10 cellular contexts compared by ENCODE assay signal in the genomic region with DNA sequence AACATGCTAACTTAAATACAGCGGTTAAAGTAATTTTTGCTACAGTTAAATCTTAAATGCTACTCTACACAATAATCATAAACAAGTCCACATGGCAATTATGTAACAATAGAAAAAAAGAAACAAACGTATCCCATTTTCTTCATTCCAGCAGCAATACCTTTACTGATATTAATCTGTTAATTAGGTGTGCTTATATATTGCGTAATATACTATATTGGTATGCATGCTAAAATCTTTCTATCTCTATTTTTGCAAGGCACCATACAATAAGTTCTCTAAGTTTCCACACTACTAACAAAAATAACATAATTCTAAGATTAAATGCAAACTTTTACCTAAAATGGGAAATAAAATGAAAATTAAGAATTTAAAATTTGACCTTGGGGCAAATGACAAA.
"Had no signal": no experiment of that assay in that cellular context is flagged by ENCODE, and none has a peak within 500 bp of the region (broad histone marks: within the 10 kb centered on the region; RNA-seq: fewer than 3 reads in every experiment).

No MANE protein-coding gene starts in this region.

- FAIRE-seq: H54 had no signal

- H3K4me2 ChIP-seq: GM23338 had no signal

- H3K36me3 ChIP-seq: HAP-1 had no signal

- ATAC-seq: GM23338, HCT116 had no signal

- DNase-seq: GM23248, GOT3, H7, H9, HCEC 1CT, HFFc6 had no signal

- H3K4me1 ChIP-seq: HAP-1 had no signal

- H3K27ac ChIP-seq: GM23248 had no signal

- H3K9me3 ChIP-seq: HAP-1 had no signal

- H3K9ac ChIP-seq: GM23248 had no signal

- H3K9me3 Mint-ChIP-seq: GM23338, H9 had no signal

- H2AFZ ChIP-seq: GM23248, GM23338 had no signal

- H3K4me3 ChIP-seq: GM23248, GM23338, HAP-1 had no signal

- H3K4me3 Mint-ChIP-seq: GM23338, H9, HFFc6 had no signal

- H3K27ac Mint-ChIP-seq: H9, HFFc6 had no signal
